Comparison of ENCODE assay signal across 1 cellular context in genomic region chr22:39288135-39288898, GRCh38.
TF ChIP-seq lines count a peak whose summit lies in the region.

No MANE protein-coding gene starts in this region.

TF ChIP-seq in A549, 52 proteins besides CTCF, POLR2A, EP300 and RAD21 (continued from another document):
- TF ChIP-seq, protein P1, sequence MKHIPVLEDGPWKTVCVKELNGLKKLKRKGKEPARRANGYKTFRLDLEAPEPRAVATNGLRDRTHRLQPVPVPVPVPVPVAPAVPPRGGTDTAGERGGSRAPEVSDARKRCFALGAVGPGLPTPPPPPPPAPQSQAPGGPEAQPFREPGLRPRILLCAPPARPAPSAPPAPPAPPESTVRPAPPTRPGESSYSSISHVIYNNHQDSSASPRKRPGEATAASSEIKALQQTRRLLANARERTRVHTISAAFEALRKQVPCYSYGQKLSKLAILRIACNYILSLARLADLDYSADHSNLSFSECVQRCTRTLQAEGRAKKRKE (CRISPR knock-in tag; IDR thresholded peaks at IDR 0.05; ENCODE audit: low read depth): no peak
- TF ChIP-seq FOXS1 (CRISPR knock-in tag; IDR thresholded peaks at IDR 0.05) (no peak), BCL3 (IDR thresholded peaks at IDR 0.05) (no peak)
